In the genomic region with DNA sequence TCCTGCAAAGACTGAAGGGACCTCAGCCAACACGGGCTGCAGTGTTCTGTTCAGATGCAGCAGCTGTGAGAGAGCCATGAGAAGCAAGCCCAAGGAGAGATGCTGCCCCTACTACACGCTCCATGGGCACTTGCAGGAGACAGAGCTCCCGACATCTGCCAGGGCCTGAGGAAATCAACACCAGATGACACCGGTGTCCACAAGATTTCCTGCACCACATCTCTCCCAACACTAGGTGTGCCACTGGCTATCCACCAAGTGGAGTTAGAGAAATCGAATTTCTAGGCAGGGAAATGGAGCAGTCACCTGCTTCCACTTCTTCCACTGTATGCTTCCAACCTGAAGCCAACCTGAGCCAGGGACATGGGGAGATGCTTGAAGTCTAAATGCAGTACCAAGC, we compare ENCODE assay signal across 24 cellular contexts.
DNase-seq lines count a peak whose midpoint lies in the region; ATAC-seq and TF ChIP-seq lines count a peak whose summit lies in the region.
"Had no signal": no experiment of that assay in that cellular context is flagged by ENCODE, and none has a peak within 500 bp of the region (broad histone marks: within the 10 kb centered on the region; RNA-seq: fewer than 3 reads in every experiment).

No MANE protein-coding gene starts in this region.

- 92 to 100% methylated on average over 1 to 5 of the region's 5 CpGs for WGBS in endodermal cell (ENCODE audit: insufficient coverage in 1 of 2, insufficient read length in 1 of 2), 2 experiments
- 58 to 72% (median 69%) methylated on average over 5 of the region's 5 CpGs for WGBS in adrenal gland, 4 donors
- WGBS in GM23248 (ENCODE audit: low coverage in 1 of 2, low lambda C conversion rate in 2 of 2, missing lambda C conversion rate in 2 of 2), 2 experiments, result 14 to 17% methylated on average over 5 of the region's 5 CpGs

- no peak overlapping the region for H3K27ac Mint-ChIP-seq in MCF 10A (ENCODE audit: low read depth, unreplicated experiment)
- H3K27ac Mint-ChIP-seq in endodermal cell, result no peak overlapping the region
- H3K27ac Mint-ChIP-seq: CD4-positive, alpha-beta T cell; T-helper 1 cell treated with Interleukin-12 subunit alpha and Interleukin-12 subunit beta and Interleukin-4 antibody, amounts not matched to agents 30 μg/mL and 1 μg/mL, for 36 hours had no signal

- H3K79me2 ChIP-seq in HCT116 (ENCODE audit: insufficient read depth, low read length) (no peaks in the 10 kb centered on the region), GM23248 (ENCODE audit: insufficient read depth) (no peaks in the 10 kb centered on the region)

- H3K4me1 Mint-ChIP-seq in MCF 10A (ENCODE audit: insufficient read depth, unreplicated experiment) (no peaks in the 10 kb centered on the region), endodermal cell (peaks cover 12% of the 10 kb centered on the region)

- H3K4me2 ChIP-seq in HCT116 (ENCODE audit: low read length), result no peak overlapping the region
- no peak overlapping the region for H3K4me2 ChIP-seq in GM23248 (ENCODE audit: unreplicated experiment)
- H3K4me2 ChIP-seq: BLaER1 had no signal

- POLR2A ChIA-PET in MCF 10A (lab: Yijun Ruan, JAX) (interaction anchor here (0.8 kb wide), 1 partner anchor 52 kb away, joined by 3 read pairs; no protein-coding TSS in a partner anchor), HCT116 (lab: Charles Lee) (no interaction called here)

- H3K9me2 ChIP-seq in HCT116 (ENCODE audit: insufficient read depth), result no peaks in the 10 kb centered on the region
- H3K9me2 ChIP-seq in GM23248 (ENCODE audit: insufficient read depth), result no peaks in the 10 kb centered on the region

- TF ChIP-seq CTCF in MCF 10A (IDR thresholded peaks at IDR 0.05; ENCODE audit: unreplicated experiment), result no peak
- no peak for TF ChIP-seq CTCF in breast epithelium (IDR thresholded peaks at IDR 0.05)
- no peak for TF ChIP-seq CTCF in HCT116 (IDR thresholded peaks at IDR 0.05 in 2 of 3, conservative IDR thresholded peaks at IDR 0.05 in 1 of 3; ENCODE audit: borderline replicate concordance in 1 of 3, insufficient read depth in 1 of 3, low read depth in 2 of 3, low read length in 2 of 3)
- peak; percentile 40 for TF ChIP-seq CTCF in endodermal cell (conservative IDR thresholded peaks at IDR 0.05)
- TF ChIP-seq CTCF in adrenal gland (IDR thresholded peaks at IDR 0.05), result no peak

- H3K9me3 Mint-ChIP-seq in MCF 10A (ENCODE audit: unreplicated experiment) (no peaks in the 10 kb centered on the region), endodermal cell (no peaks in the 10 kb centered on the region)

- 0 out of 2 replicates have a peak, but pooled peaks have one; percentile 8 for TF ChIP-seq RAD21 in HCT116 (IDR thresholded peaks at IDR 0.05; ENCODE audit: low read depth)

- BruUV-seq in MCF 10A (replicated peaks; lab: Mats Ljungman, UMichigan), result no TSS peak
- BruUV-seq in HCT116 (replicated peaks; lab: Mats Ljungman, UMichigan), result no TSS peak

- intact Hi-C loops in MCF 10A (cut with micrococcal nuclease) (no loop called here), breast epithelium (cut with DNase I; ENCODE audit: low total_unique reads) (no loop called here), HCT116 (cut with micrococcal nuclease) (no loop called here), adrenal gland (cut with DNase I) (no loop called here)

- H2AFZ ChIP-seq in HCT116 (ENCODE audit: low read depth, low read length, poor library complexity, severe bottlenecking) (no peak overlapping the region), GM23248 (no peak overlapping the region)

- H3K4me1 ChIP-seq in breast epithelium (no peaks in the 10 kb centered on the region), HCT116 (ENCODE audit: control insufficient read depth in 1 of 2, insufficient read depth in 2 of 2, low read length in 2 of 2) (no peaks in the 10 kb centered on the region), endodermal cell (ENCODE audit: control insufficient read depth, insufficient read depth, low read length) (peaks cover 3% of the 10 kb centered on the region), adrenal gland (replicated peaks in 1 of 2) (no peaks in the 10 kb centered on the region), GM23248 (ENCODE audit: insufficient read depth) (no peaks in the 10 kb centered on the region)
- H3K4me1 ChIP-seq: BLaER1, SJSA1 had no signal

- H3F3A ChIP-seq in GM23248 (ENCODE audit: insufficient read depth), result no peaks in the 10 kb centered on the region

- no peak overlapping the region for H3K4me3 ChIP-seq in breast epithelium
- no peak overlapping the region for H3K4me3 ChIP-seq in HCT116 (replicated peaks in 1 of 2; ENCODE audit: low read depth in 1 of 2, low read length in 2 of 2)
- no peak overlapping the region for H3K4me3 ChIP-seq in endodermal cell (ENCODE audit: low read length)
- no peak overlapping the region for H3K4me3 ChIP-seq in adrenal gland
- H3K4me3 ChIP-seq in GM23248, result no peak overlapping the region
- H3K4me3 ChIP-seq: BLaER1, K562, SJSA1 had no signal

- CTCF ChIA-PET in MCF 10A (lab: Yijun Ruan, JAX), result no interaction called here
- CTCF ChIA-PET in HCT116 (lab: Charles Lee), result no interaction called here

- H3K27me3 ChIP-seq in breast epithelium (no peaks in the 10 kb centered on the region), HCT116 (ENCODE audit: insufficient read depth, low read length) (no peaks in the 10 kb centered on the region), endodermal cell (ENCODE audit: control insufficient read depth, insufficient read depth, low read length, poor library complexity, severe bottlenecking) (no peaks in the 10 kb centered on the region), adrenal gland (no peaks in the 10 kb centered on the region), GM23248 (replicated peaks; ENCODE audit: insufficient read depth) (no peaks in the 10 kb centered on the region)
- H3K27me3 ChIP-seq: BLaER1, SJSA1 had no signal

- in situ Hi-C loops in GM23248 (cut with MboI), result no loop called here

- H3K36me3 Mint-ChIP-seq in MCF 10A (ENCODE audit: insufficient read depth, unreplicated experiment) (no peaks in the 10 kb centered on the region), endodermal cell (ENCODE audit: low read depth) (no peaks in the 10 kb centered on the region)

- H4K20me1 ChIP-seq in HCT116 (ENCODE audit: insufficient read depth), result no peaks in the 10 kb centered on the region
- no peaks in the 10 kb centered on the region for H4K20me1 ChIP-seq in GM23248 (ENCODE audit: insufficient read depth)
- H4K20me1 ChIP-seq: BLaER1 had no signal

- no peak for TF ChIP-seq POLR2A in breast epithelium (IDR thresholded peaks at IDR 0.05)
- no peak for TF ChIP-seq POLR2A in HCT116 (IDR thresholded peaks at IDR 0.05; ENCODE audit: borderline replicate concordance, extremely low read depth, insufficient read depth, insufficient read length)
- no peak for TF ChIP-seq POLR2A in adrenal gland (IDR thresholded peaks at IDR 0.05)

- H3K36me3 ChIP-seq in breast epithelium, result no peaks in the 10 kb centered on the region
- no peaks in the 10 kb centered on the region for H3K36me3 ChIP-seq in HCT116 (ENCODE audit: control insufficient read depth in 1 of 2, insufficient read depth in 2 of 2, low read length in 2 of 2)
- H3K36me3 ChIP-seq in endodermal cell (ENCODE audit: control insufficient read depth, insufficient read depth, low read length), result no peaks in the 10 kb centered on the region
- H3K36me3 ChIP-seq in adrenal gland (replicated peaks in 1 of 2), result no peaks in the 10 kb centered on the region
- no peaks in the 10 kb centered on the region for H3K36me3 ChIP-seq in GM23248 (ENCODE audit: low read depth)
- H3K36me3 ChIP-seq: BLaER1, SJSA1 had no signal

- H3K4me3 Mint-ChIP-seq in MCF 10A (ENCODE audit: unreplicated experiment), result no peak overlapping the region
- no peak overlapping the region for H3K4me3 Mint-ChIP-seq in endodermal cell
- H3K4me3 Mint-ChIP-seq: CD4-positive, alpha-beta T cell; T-helper 1 cell treated with Interleukin-12 subunit alpha and Interleukin-12 subunit beta and Interleukin-4 antibody, amounts not matched to agents 30 μg/mL and 1 μg/mL, for 36 hours had no signal

- ATAC-seq in HCT116, result 0 out of 2 replicates have a peak, but pooled peaks have one; percentile 38
- no peak for ATAC-seq in HG03565 (IDR thresholded peaks at IDR 0.05; ENCODE audit: unreplicated experiment)
- ATAC-seq: K562, Right ventricle myocardium inferior had no signal

- H3K9ac ChIP-seq in HCT116 (ENCODE audit: low read length) (no peak overlapping the region), endodermal cell (ENCODE audit: extremely low read depth, low read length, poor library complexity, severe bottlenecking) (no peak overlapping the region), GM23248 (no peak overlapping the region)
- H3K9ac ChIP-seq: BLaER1 had no signal

- H3K27me3 Mint-ChIP-seq in MCF 10A (ENCODE audit: insufficient read depth, unreplicated experiment) (no peaks in the 10 kb centered on the region), endodermal cell (ENCODE audit: insufficient read depth) (peaks cover 2% of the 10 kb centered on the region)
- H3K27me3 Mint-ChIP-seq: CD4-positive, alpha-beta T cell had no signal

- RAD21 ChIA-PET in HCT116 (lab: Charles Lee; ENCODE audit: low non-redundant PET in 1 of 2, low total read pairs in 2 of 2, uncharacterized antibody in 2 of 2, unreplicated experiment in 2 of 2), result no interaction called here

- H3K9me3 ChIP-seq in breast epithelium, result no peaks in the 10 kb centered on the region
- H3K9me3 ChIP-seq in HCT116 (ENCODE audit: control insufficient read depth in 1 of 2, insufficient read depth in 1 of 2, low read depth in 1 of 2, low read length in 2 of 2), result no peaks in the 10 kb centered on the region
- no peaks in the 10 kb centered on the region for H3K9me3 ChIP-seq in endodermal cell (ENCODE audit: control insufficient read depth, low read length)
- no peaks in the 10 kb centered on the region for H3K9me3 ChIP-seq in adrenal gland (replicated peaks in 1 of 3)
- H3K9me3 ChIP-seq in GM23248 (ENCODE audit: low read depth), result no peaks in the 10 kb centered on the region
- H3K9me3 ChIP-seq: BLaER1, SJSA1 had no signal

- DNase-seq in MCF 10A (ENCODE audit: unreplicated experiment) (peak; percentile 5), breast epithelium (ENCODE audit: low spot score in 2 of 2) (no peak), HCT116 (ENCODE audit: low read depth, low spot score) (no peak), endodermal cell (peak; percentile 42), adrenal gland (no peak), GM23248 (no peak)
- DNase-seq: CD4-positive, alpha-beta T cell; COR-L47; DMS153; GF-D8; MM.1S; NCI-H1048; NCI-H1417 treated with DMSO at 0.1 percent for 48 hours; NCI-H187; NCI-H2107; NCI-H2227 treated with DMSO at 0.1 percent for 48 hours; NCI-H510A; NCI-H774 had no signal

- H3K27ac ChIP-seq in breast epithelium (no peak overlapping the region), HCT116 (ENCODE audit: low read depth, low read length) (no peak overlapping the region), endodermal cell (ENCODE audit: low read depth, low read length) (no peak overlapping the region), adrenal gland (no peak overlapping the region), GM23248 (no peak overlapping the region)
- H3K27ac ChIP-seq: BLaER1, SJSA1 had no signal

TF ChIP-seq in HCT116, 20 proteins besides CTCF, POLR2A, EP300 and RAD21 (continues in another document):
- TF ChIP-seq FOSL1 (IDR thresholded peaks at IDR 0.05; ENCODE audit: low read depth) (no peak), POLR2AphosphoS5 (IDR thresholded peaks at IDR 0.05; ENCODE audit: low read depth, low read length) (no peak)

Comparison
In these comparisons a context has a peak if more than half of its experiments do, and no peak if none do; other contexts are left out.
1. DNase-seq: peak in MCF 10A (single experiment) and endodermal cell (single experiment); none in breast epithelium (0 of 2), HCT116 (single experiment), adrenal gland (0 of 7) and GM23248 (single experiment).